8 cellular contexts compared by ENCODE assay signal in genomic region chr22:29625090-29625825, GRCh38. TPM values are rescaled to one million over a fixed set of nuclear protein-coding genes. Genes with fewer than 3 reads are reported as not detected.
A peak's percentile ranks its signal among the peaks of the same experiment; 100 is the strongest.
DNase-seq lines count a peak whose midpoint lies in the region; ATAC-seq and TF ChIP-seq lines count a peak whose summit lies in the region.

No MANE protein-coding gene starts in this region.

- no peak for ATAC-seq in CD8-positive, alpha-beta T cell
- ATAC-seq in activated naive CD8-positive, alpha-beta T cell treated with anti-CD3 and anti-CD28 coated beads, Interleukin-2, amount 10 ng/mL, durations not matched to agents 7 days and 5 days (ENCODE audit: low read depth) = no peak

- no peaks in the 10 kb centered on the region for H3K9me3 Mint-ChIP-seq in CD8-positive, alpha-beta T cell
- no peaks in the 10 kb centered on the region for H3K9me3 Mint-ChIP-seq in activated naive CD8-positive, alpha-beta T cell treated with anti-CD3 and anti-CD28 coated beads, Interleukin-2, amount 10 ng/mL, durations not matched to agents 7 days and 5 days

- TF ChIP-seq CTCF in CD8-positive, alpha-beta T cell (IDR thresholded peaks at IDR 0.05) = peak; percentile 86
- peak; percentile 89 for TF ChIP-seq CTCF in left ventricle myocardium inferior (IDR thresholded peaks at IDR 0.05; ENCODE audit: borderline replicate concordance)

- H3K36me3 ChIP-seq in CD8-positive, alpha-beta T cell (ENCODE audit: insufficient read depth, low read length) = no peaks in the 10 kb centered on the region
- no peaks in the 10 kb centered on the region for H3K36me3 ChIP-seq in HAP-1 (replicated peaks)
- no peaks in the 10 kb centered on the region for H3K36me3 ChIP-seq in left ventricle myocardium inferior
- H3K36me3 ChIP-seq in H7 (replicated peaks; ENCODE audit: control insufficient read depth, insufficient read depth, low read length) = no peaks in the 10 kb centered on the region

- CTCF ChIA-PET in CD8-positive, alpha-beta T cell (lab: Charles Lee) = interaction anchor here (0.6 to 3.2 kb wide), 33 partner anchors 8 to 386 kb away, joined by 3 to 34 read pairs (median 5); no protein-coding TSS in a partner anchor

- H3K4me3 ChIP-seq in CD8-positive, alpha-beta T cell (ENCODE audit: low read depth, low read length) = no peak overlapping the region
- H3K4me3 ChIP-seq in HAP-1 = no peak overlapping the region
- no peak overlapping the region for H3K4me3 ChIP-seq in left ventricle myocardium inferior
- no peak overlapping the region for H3K4me3 ChIP-seq in H7 (ENCODE audit: insufficient read depth, low read depth, low read length)

- in situ Hi-C loops in HAP-1 (cut with MboI; ENCODE audit: low sequenced_read_pairs) = no loop called here

- no peak overlapping the region for H3K27ac ChIP-seq in CD8-positive, alpha-beta T cell (ENCODE audit: low read depth, low read length)
- no peak overlapping the region for H3K27ac ChIP-seq in left ventricle myocardium inferior (replicated peaks)

- peak in 4 of 7 experiments; percentile 11 to 30 (median 23) for DNase-seq in CD8-positive, alpha-beta T cell
- DNase-seq in HAP-1 (ENCODE audit: low spot score in 2 of 2) (peak; percentile 54 to 75), OCI-M1 (lab: John Stamatoyannopoulos, UW) (peak; percentile 78), left ventricle myocardium inferior (no peak), retina (peak; percentile 56), H7 (no peak), ureter (ENCODE audit: low spot score) (no peak)
- no peak for DNase-seq in activated naive CD8-positive, alpha-beta T cell treated with anti-CD3 and anti-CD28 coated beads, Interleukin-2, amount 10 ng/mL, durations not matched to agents 7 days and 5 days

- H3K9me3 ChIP-seq in CD8-positive, alpha-beta T cell (ENCODE audit: low read length) = no peaks in the 10 kb centered on the region
- H3K9me3 ChIP-seq in HAP-1 (no peaks in the 10 kb centered on the region), left ventricle myocardium inferior (replicated peaks) (no peaks in the 10 kb centered on the region)

- H3K36me3 Mint-ChIP-seq in CD8-positive, alpha-beta T cell = peaks cover 4% of the 10 kb centered on the region
- H3K36me3 Mint-ChIP-seq in activated naive CD8-positive, alpha-beta T cell treated with anti-CD3 and anti-CD28 coated beads, Interleukin-2, amount 10 ng/mL, durations not matched to agents 7 days and 5 days = no peaks in the 10 kb centered on the region

- H3K27me3 Mint-ChIP-seq in CD8-positive, alpha-beta T cell (ENCODE audit: low read depth) = no peaks in the 10 kb centered on the region
- H3K27me3 Mint-ChIP-seq in activated naive CD8-positive, alpha-beta T cell treated with anti-CD3 and anti-CD28 coated beads, Interleukin-2, amount 10 ng/mL, durations not matched to agents 7 days and 5 days = no peaks in the 10 kb centered on the region

- H3K27ac Mint-ChIP-seq in CD8-positive, alpha-beta T cell = no peak overlapping the region
- H3K27ac Mint-ChIP-seq in activated naive CD8-positive, alpha-beta T cell treated with anti-CD3 and anti-CD28 coated beads, Interleukin-2, amount 10 ng/mL, durations not matched to agents 7 days and 5 days = peak overlapping the region; percentile 19

- peaks cover 64% of the 10 kb centered on the region for H3K4me1 Mint-ChIP-seq in CD8-positive, alpha-beta T cell (ENCODE audit: low read depth)
- H3K4me1 Mint-ChIP-seq in activated naive CD8-positive, alpha-beta T cell treated with anti-CD3 and anti-CD28 coated beads, Interleukin-2, amount 10 ng/mL, durations not matched to agents 7 days and 5 days = peaks cover 41% of the 10 kb centered on the region

- H3K4me3 Mint-ChIP-seq in CD8-positive, alpha-beta T cell = no peak overlapping the region
- H3K4me3 Mint-ChIP-seq in activated naive CD8-positive, alpha-beta T cell treated with anti-CD3 and anti-CD28 coated beads, Interleukin-2, amount 10 ng/mL, durations not matched to agents 7 days and 5 days = no peak overlapping the region

- no peaks in the 10 kb centered on the region for H3K27me3 ChIP-seq in CD8-positive, alpha-beta T cell (ENCODE audit: insufficient read depth, low read length)
- H3K27me3 ChIP-seq in HAP-1 (ENCODE audit: low read depth) = no peaks in the 10 kb centered on the region
- H3K27me3 ChIP-seq in left ventricle myocardium inferior (ENCODE audit: low read depth) = no peaks in the 10 kb centered on the region
- no peaks in the 10 kb centered on the region for H3K27me3 ChIP-seq in H7 (ENCODE audit: control insufficient read depth, insufficient read depth, low read length)

- POLR2A ChIA-PET in CD8-positive, alpha-beta T cell (lab: Charles Lee) = interaction anchor here (0.6 kb wide), 1 partner anchor 17 kb away, joined by 3 read pairs; no protein-coding TSS in a partner anchor
- POLR2A ChIA-PET in activated naive CD8-positive, alpha-beta T cell treated with anti-CD3 and anti-CD28 coated beads, Interleukin-2, amount 10 ng/mL, durations not matched to agents 7 days and 5 days (lab: Charles Lee) = no interaction called here

- intact Hi-C loops in CD8-positive, alpha-beta T cell (cut with DNase I, micrococcal nuclease) = loop anchor here (1.0 to 10.0 kb wide), 2 partner anchors 230 kb away; no protein-coding TSS in a partner anchor
- intact Hi-C loops in left ventricle myocardium inferior (cut with micrococcal nuclease) = no loop called here

- H3K4me1 ChIP-seq in CD8-positive, alpha-beta T cell (ENCODE audit: insufficient read depth, low read length) = peaks cover 25% of the 10 kb centered on the region
- H3K4me1 ChIP-seq in HAP-1 (peaks cover 18% of the 10 kb centered on the region), left ventricle myocardium inferior (peaks cover 65% of the 10 kb centered on the region)

RNA-seq across cellular contexts. Expression of gene NF2, which starts 21.8 kb away (rescaled TPM):
- total RNA-seq in CD8-positive, alpha-beta T cell = 10 to 100 TPM; 22.6 to 23.2 TPM
- 10 to 100 TPM; 41.3 to 43.4 TPM for total RNA-seq in activated naive CD8-positive, alpha-beta T cell treated with anti-CD3 and anti-CD28 coated beads, Interleukin-2, amount 10 ng/mL, durations not matched to agents 7 days and 5 days
- total RNA-seq in left ventricle myocardium inferior (38.5 TPM), ureter (45.0 TPM)
- 52.0 and 56.5 TPM in 2 replicates for total RNA-seq in H7 (2014; rRNA removed; shearing (Covaris generic))

RNA-seq across cellular contexts. Expression of gene NIPSNAP1, which starts 44.3 kb away (rescaled TPM):
- total RNA-seq in CD8-positive, alpha-beta T cell = 10 to 100 TPM; 15.9 to 16.1 TPM
- total RNA-seq in activated naive CD8-positive, alpha-beta T cell treated with anti-CD3 and anti-CD28 coated beads, Interleukin-2, amount 10 ng/mL, durations not matched to agents 7 days and 5 days = 10 to 100 TPM; 43.9 to 49.2 TPM
- 17.2 TPM for total RNA-seq in left ventricle myocardium inferior
- 295 and 354 TPM in 2 replicates for total RNA-seq in H7 (2014; rRNA removed; shearing (Covaris generic))
- 67.8 TPM for total RNA-seq in ureter

Comparison
In these comparisons a context has a peak if more than half of its experiments do, and no peak if none do; other contexts are left out.
1. DNase-seq: peak in CD8-positive, alpha-beta T cell (4 of 7), HAP-1 (2 of 2), OCI-M1 (single experiment) and retina (single experiment); none in activated naive CD8-positive, alpha-beta T cell treated with anti-CD3 and anti-CD28 coated beads, Interleukin-2, amount 10 ng/mL, durations not matched to agents 7 days and 5 days (single experiment), left ventricle myocardium inferior (single experiment), H7 (single experiment) and ureter (single experiment).